13 cellular contexts compared by ENCODE assay signal in genomic region chr3:123657578-123657977, GRCh38.
DNase-seq lines count a peak whose midpoint lies in the region; ATAC-seq and TF ChIP-seq lines count a peak whose summit lies in the region.
"Had no signal": no experiment of that assay in that cellular context is flagged by ENCODE, and none has a peak within 500 bp of the region (broad histone marks: within the 10 kb centered on the region; RNA-seq: fewer than 3 reads in every experiment).

No MANE protein-coding gene starts in this region.

- no peaks in the 10 kb centered on the region for H3K9me3 ChIP-seq in right atrium auricular region
- H3K9me3 ChIP-seq in gastrocnemius medialis = no peaks in the 10 kb centered on the region
- H3K9me3 ChIP-seq in aorta (ENCODE audit: control insufficient read depth, low read length) = no peaks in the 10 kb centered on the region
- H3K9me3 ChIP-seq: A549 had no signal

- H3K36me3 ChIP-seq in right atrium auricular region (no peaks in the 10 kb centered on the region), gastrocnemius medialis (no peaks in the 10 kb centered on the region), aorta (ENCODE audit: control insufficient read depth in 1 of 2, insufficient read depth in 2 of 2, low read length in 1 of 2) (peaks cover 4% of the 10 kb centered on the region in 2 donors)

- peaks cover 2% of the 10 kb centered on the region for H3K27me3 Mint-ChIP-seq in activated CD4-positive, alpha-beta T cell treated with anti-CD3 and anti-CD28 coated beads for 36 hours

- H3K9me3 Mint-ChIP-seq in activated CD4-positive, alpha-beta T cell treated with anti-CD3 and anti-CD28 coated beads for 36 hours (ENCODE audit: low read depth) = peaks cover 4% of the 10 kb centered on the region

- H3K27ac ChIP-seq in right atrium auricular region = peak overlapping the region; percentile 52 to 59
- peak overlapping the region; percentile 39 for H3K27ac ChIP-seq in layer of hippocampus (ENCODE audit: low read depth, low read length)
- peak overlapping the region; percentile 12 to 56 (median 50) for H3K27ac ChIP-seq in gastrocnemius medialis
- H3K27ac ChIP-seq in aorta (ENCODE audit: low read depth in 1 of 2, low read length in 2 of 2) = peak overlapping the region; percentile 10 to 95
- H3K27ac ChIP-seq: A549 had no signal

- POLR2A ChIA-PET in activated CD4-positive, alpha-beta T cell treated with anti-CD3 and anti-CD28 coated beads for 36 hours (lab: Charles Lee) = no interaction called here

- peaks cover 0 to 72% of the 10 kb centered on the region in 2 donors for H3K4me1 ChIP-seq in right atrium auricular region
- peaks cover 43 to 63% of the 10 kb centered on the region in 2 donors for H3K4me1 ChIP-seq in gastrocnemius medialis
- peaks cover 11% of the 10 kb centered on the region in 2 donors for H3K4me1 ChIP-seq in aorta (ENCODE audit: control insufficient read depth in 1 of 2, insufficient read depth in 2 of 2, low read length in 2 of 2)

- no peaks in the 10 kb centered on the region for H3K4me1 Mint-ChIP-seq in activated CD4-positive, alpha-beta T cell treated with anti-CD3 and anti-CD28 coated beads for 36 hours
- H3K4me1 Mint-ChIP-seq: CD4-positive, alpha-beta memory T cell had no signal

- no peak for TF ChIP-seq POLR2A in gastrocnemius medialis (IDR thresholded peaks at IDR 0.05)

- WGBS in aorta, 2 donors = 61 to 63% methylated on average over 5 of the region's 5 CpGs

- no peak overlapping the region for H3K4me3 Mint-ChIP-seq in activated CD4-positive, alpha-beta T cell treated with anti-CD3 and anti-CD28 coated beads for 36 hours
- H3K4me3 Mint-ChIP-seq: CD4-positive, alpha-beta memory T cell had no signal

- no peaks in the 10 kb centered on the region for H3K27me3 ChIP-seq in right atrium auricular region
- H3K27me3 ChIP-seq in layer of hippocampus (ENCODE audit: control insufficient read depth, insufficient read depth, low read length) = no peaks in the 10 kb centered on the region
- H3K27me3 ChIP-seq in gastrocnemius medialis = no peaks in the 10 kb centered on the region
- H3K27me3 ChIP-seq in aorta (ENCODE audit: control insufficient read depth in 1 of 2, insufficient read depth in 2 of 2, low read length in 1 of 2) = no peaks in the 10 kb centered on the region

- no peak overlapping the region for H3K27ac Mint-ChIP-seq in activated CD4-positive, alpha-beta T cell treated with anti-CD3 and anti-CD28 coated beads for 36 hours
- H3K27ac Mint-ChIP-seq: CD4-positive, alpha-beta memory T cell had no signal

- CTCF ChIA-PET in activated CD4-positive, alpha-beta T cell treated with anti-CD3 and anti-CD28 coated beads for 36 hours (lab: Charles Lee) = interaction anchor here (0.6 kb wide), 1 partner anchor 43 kb away, joined by 4 read pairs; no protein-coding TSS in a partner anchor

- TF ChIP-seq CTCF in right atrium auricular region (IDR thresholded peaks at IDR 0.05) = no peak
- TF ChIP-seq CTCF in gastrocnemius medialis (IDR thresholded peaks at IDR 0.05 in 4 of 5, conservative IDR thresholded peaks at IDR 0.05 in 1 of 5) = no peak

- in situ Hi-C loops in gastrocnemius medialis (cut with MboI; ENCODE audit: low sequenced_read_pairs in 4 of 4) = loop anchor here in 1 of 4 donors (10.0 kb wide), 1 partner anchor 57 kb away; no protein-coding TSS in a partner anchor

- no peak for DNase-seq in right atrium auricular region (ENCODE audit: low spot score)
- DNase-seq in left cardiac atrium = no peak
- no peak for DNase-seq in gastrocnemius medialis
- DNase-seq in aorta = no peak
- no peak for DNase-seq in activated naive CD4-positive, alpha-beta T cell treated with anti-CD3 and anti-CD28 coated beads, Interleukin-2, amount 50 U/mL, for 16 hours
- DNase-seq in activated CD4-positive, alpha-beta T cell treated with anti-CD3 and anti-CD28 coated beads for 36 hours = no peak
- DNase-seq in NCI-H1436 (lab: John Stamatoyannopoulos, UW) = no peak
- DNase-seq: activated gamma-delta T cell; CD4-positive, alpha-beta memory T cell; NCI-H2171; stimulated activated CD4-positive, alpha-beta T cell treated with anti-CD3 and anti-CD28 coated beads, Interleukin-4, amount 100 ng/mL, for 1 hour had no signal

- ATAC-seq in left cardiac atrium (no peak), gastrocnemius medialis (no peak), aorta (ENCODE audit: low FRiP score) (no peak)
- ATAC-seq in activated CD4-positive, alpha-beta T cell treated with anti-CD3 and anti-CD28 coated beads for 36 hours = no peak
- ATAC-seq: A549 had no signal

- intact Hi-C loops in left cardiac atrium (cut with DNase I) (no loop called here), gastrocnemius medialis (cut with DNase I; ENCODE audit: low total_unique reads) (loop anchor here (10.0 kb wide), 1 partner anchor 327 kb away; no protein-coding TSS in a partner anchor), aorta (cut with DNase I) (loop anchor here in 1 of 2 donors (10.0 kb wide), 1 partner anchor 217 kb away; no protein-coding TSS in a partner anchor)
- intact Hi-C loops in activated CD4-positive, alpha-beta T cell treated with anti-CD3 and anti-CD28 coated beads for 36 hours (cut with DNase I, micrococcal nuclease) = no loop called here

- H3K4me3 ChIP-seq in right atrium auricular region = no peak overlapping the region
- H3K4me3 ChIP-seq in gastrocnemius medialis = no peak overlapping the region
- no peak overlapping the region for H3K4me3 ChIP-seq in aorta (ENCODE audit: low read length in 2 of 2)
- H3K4me3 ChIP-seq: A549 had no signal

- H3K36me3 Mint-ChIP-seq in activated CD4-positive, alpha-beta T cell treated with anti-CD3 and anti-CD28 coated beads for 36 hours (ENCODE audit: low read depth) = no peaks in the 10 kb centered on the region
